In the genomic region with DNA sequence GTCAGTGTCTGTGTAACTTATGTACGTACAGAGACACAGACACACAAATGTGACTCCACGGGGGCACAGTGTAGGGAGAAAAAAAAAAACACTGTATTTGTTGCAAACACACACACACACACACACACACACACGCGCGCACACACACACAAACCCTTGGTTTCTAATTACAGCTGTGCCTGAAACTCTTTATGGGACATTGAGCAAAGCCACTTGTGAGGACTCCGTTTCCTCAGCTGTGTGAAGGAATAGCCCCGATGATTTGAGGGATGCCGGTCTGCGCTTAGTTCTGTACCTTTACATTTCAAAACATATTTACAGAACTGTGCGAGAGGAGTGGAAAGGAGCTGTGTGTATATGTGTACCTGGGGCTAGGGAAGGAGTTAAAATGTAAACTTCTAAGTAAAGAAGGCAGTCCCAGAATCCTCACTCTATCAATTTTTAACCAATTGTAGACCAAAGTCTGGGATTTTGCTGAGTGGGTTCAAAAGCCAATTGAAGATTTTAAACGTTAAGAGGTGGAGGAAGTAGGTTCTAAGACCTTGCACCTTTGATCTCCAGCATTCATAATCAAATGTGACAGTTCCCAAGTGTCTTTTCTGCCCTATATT, we compare ENCODE assay signal across 1 cellular context.
TF ChIP-seq lines count a peak whose summit lies in the region.

No MANE protein-coding gene starts in this region.

TF ChIP-seq in HepG2, 621 proteins besides CTCF, POLR2A, EP300 and RAD21 (continued from another document and continues in another):
- TF ChIP-seq, protein P1, sequence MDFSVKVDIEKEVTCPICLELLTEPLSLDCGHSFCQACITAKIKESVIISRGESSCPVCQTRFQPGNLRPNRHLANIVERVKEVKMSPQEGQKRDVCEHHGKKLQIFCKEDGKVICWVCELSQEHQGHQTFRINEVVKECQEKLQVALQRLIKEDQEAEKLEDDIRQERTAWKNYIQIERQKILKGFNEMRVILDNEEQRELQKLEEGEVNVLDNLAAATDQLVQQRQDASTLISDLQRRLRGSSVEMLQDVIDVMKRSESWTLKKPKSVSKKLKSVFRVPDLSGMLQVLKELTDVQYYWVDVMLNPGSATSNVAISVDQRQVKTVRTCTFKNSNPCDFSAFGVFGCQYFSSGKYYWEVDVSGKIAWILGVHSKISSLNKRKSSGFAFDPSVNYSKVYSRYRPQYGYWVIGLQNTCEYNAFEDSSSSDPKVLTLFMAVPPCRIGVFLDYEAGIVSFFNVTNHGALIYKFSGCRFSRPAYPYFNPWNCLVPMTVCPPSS (IDR thresholded peaks at IDR 0.05) = no peak
- no peak for TF ChIP-seq CCDC6 (CRISPR knock-in tag; IDR thresholded peaks at IDR 0.05)
- TF ChIP-seq TBL1XR1 (IDR thresholded peaks at IDR 0.05; ENCODE audit: borderline replicate concordance, low read length, partially characterized antibody) = no peak
- TF ChIP-seq CCAR2 (optimal IDR thresholded peaks at IDR 0.05; ENCODE audit: low read depth, low read length) = no peak
- TF ChIP-seq KAT2B (IDR thresholded peaks at IDR 0.05; ENCODE audit: borderline replicate concordance, low read depth, low read length) = no peak
- no peak for TF ChIP-seq HNRNPUL1 (IDR thresholded peaks at IDR 0.05; ENCODE audit: low read depth, low read length)
- TF ChIP-seq, protein P2, sequence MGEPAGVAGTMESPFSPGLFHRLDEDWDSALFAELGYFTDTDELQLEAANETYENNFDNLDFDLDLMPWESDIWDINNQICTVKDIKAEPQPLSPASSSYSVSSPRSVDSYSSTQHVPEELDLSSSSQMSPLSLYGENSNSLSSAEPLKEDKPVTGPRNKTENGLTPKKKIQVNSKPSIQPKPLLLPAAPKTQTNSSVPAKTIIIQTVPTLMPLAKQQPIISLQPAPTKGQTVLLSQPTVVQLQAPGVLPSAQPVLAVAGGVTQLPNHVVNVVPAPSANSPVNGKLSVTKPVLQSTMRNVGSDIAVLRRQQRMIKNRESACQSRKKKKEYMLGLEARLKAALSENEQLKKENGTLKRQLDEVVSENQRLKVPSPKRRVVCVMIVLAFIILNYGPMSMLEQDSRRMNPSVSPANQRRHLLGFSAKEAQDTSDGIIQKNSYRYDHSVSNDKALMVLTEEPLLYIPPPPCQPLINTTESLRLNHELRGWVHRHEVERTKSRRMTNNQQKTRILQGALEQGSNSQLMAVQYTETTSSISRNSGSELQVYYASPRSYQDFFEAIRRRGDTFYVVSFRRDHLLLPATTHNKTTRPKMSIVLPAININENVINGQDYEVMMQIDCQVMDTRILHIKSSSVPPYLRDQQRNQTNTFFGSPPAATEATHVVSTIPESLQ (CRISPR knock-in tag; conservative IDR thresholded peaks at IDR 0.05) = no peak
- TF ChIP-seq, protein P3, sequence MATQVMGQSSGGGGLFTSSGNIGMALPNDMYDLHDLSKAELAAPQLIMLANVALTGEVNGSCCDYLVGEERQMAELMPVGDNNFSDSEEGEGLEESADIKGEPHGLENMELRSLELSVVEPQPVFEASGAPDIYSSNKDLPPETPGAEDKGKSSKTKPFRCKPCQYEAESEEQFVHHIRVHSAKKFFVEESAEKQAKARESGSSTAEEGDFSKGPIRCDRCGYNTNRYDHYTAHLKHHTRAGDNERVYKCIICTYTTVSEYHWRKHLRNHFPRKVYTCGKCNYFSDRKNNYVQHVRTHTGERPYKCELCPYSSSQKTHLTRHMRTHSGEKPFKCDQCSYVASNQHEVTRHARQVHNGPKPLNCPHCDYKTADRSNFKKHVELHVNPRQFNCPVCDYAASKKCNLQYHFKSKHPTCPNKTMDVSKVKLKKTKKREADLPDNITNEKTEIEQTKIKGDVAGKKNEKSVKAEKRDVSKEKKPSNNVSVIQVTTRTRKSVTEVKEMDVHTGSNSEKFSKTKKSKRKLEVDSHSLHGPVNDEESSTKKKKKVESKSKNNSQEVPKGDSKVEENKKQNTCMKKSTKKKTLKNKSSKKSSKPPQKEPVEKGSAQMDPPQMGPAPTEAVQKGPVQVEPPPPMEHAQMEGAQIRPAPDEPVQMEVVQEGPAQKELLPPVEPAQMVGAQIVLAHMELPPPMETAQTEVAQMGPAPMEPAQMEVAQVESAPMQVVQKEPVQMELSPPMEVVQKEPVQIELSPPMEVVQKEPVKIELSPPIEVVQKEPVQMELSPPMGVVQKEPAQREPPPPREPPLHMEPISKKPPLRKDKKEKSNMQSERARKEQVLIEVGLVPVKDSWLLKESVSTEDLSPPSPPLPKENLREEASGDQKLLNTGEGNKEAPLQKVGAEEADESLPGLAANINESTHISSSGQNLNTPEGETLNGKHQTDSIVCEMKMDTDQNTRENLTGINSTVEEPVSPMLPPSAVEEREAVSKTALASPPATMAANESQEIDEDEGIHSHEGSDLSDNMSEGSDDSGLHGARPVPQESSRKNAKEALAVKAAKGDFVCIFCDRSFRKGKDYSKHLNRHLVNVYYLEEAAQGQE (IDR thresholded peaks at IDR 0.05; ENCODE audit: borderline replicate concordance in 1 of 2, low read depth in 1 of 2, low read length in 2 of 2) = no peak
- TF ChIP-seq ZBTB38 (CRISPR knock-in tag; IDR thresholded peaks at IDR 0.05) = no peak; the same call in 1 of the 2 replicates
- TF ChIP-seq ZNF354B (CRISPR knock-in tag; IDR thresholded peaks at IDR 0.05) = no peak
- peak; percentile 87 for TF ChIP-seq ISL2 (CRISPR knock-in tag; IDR thresholded peaks at IDR 0.05)
- TF ChIP-seq, protein P4, sequence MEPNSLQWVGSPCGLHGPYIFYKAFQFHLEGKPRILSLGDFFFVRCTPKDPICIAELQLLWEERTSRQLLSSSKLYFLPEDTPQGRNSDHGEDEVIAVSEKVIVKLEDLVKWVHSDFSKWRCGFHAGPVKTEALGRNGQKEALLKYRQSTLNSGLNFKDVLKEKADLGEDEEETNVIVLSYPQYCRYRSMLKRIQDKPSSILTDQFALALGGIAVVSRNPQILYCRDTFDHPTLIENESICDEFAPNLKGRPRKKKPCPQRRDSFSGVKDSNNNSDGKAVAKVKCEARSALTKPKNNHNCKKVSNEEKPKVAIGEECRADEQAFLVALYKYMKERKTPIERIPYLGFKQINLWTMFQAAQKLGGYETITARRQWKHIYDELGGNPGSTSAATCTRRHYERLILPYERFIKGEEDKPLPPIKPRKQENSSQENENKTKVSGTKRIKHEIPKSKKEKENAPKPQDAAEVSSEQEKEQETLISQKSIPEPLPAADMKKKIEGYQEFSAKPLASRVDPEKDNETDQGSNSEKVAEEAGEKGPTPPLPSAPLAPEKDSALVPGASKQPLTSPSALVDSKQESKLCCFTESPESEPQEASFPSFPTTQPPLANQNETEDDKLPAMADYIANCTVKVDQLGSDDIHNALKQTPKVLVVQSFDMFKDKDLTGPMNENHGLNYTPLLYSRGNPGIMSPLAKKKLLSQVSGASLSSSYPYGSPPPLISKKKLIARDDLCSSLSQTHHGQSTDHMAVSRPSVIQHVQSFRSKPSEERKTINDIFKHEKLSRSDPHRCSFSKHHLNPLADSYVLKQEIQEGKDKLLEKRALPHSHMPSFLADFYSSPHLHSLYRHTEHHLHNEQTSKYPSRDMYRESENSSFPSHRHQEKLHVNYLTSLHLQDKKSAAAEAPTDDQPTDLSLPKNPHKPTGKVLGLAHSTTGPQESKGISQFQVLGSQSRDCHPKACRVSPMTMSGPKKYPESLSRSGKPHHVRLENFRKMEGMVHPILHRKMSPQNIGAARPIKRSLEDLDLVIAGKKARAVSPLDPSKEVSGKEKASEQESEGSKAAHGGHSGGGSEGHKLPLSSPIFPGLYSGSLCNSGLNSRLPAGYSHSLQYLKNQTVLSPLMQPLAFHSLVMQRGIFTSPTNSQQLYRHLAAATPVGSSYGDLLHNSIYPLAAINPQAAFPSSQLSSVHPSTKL (CRISPR knock-in tag; IDR thresholded peaks at IDR 0.05) = peak; percentile 88
- peak; percentile 47; the same call in 1 of the 2 replicates for TF ChIP-seq SIX1 (CRISPR knock-in tag; IDR thresholded peaks at IDR 0.05; ENCODE audit: borderline replicate concordance)
- peak; percentile 81 for TF ChIP-seq TBX2 (CRISPR knock-in tag; IDR thresholded peaks at IDR 0.05; ENCODE audit: borderline replicate concordance)
- TF ChIP-seq TBP (CRISPR knock-in tag; IDR thresholded peaks at IDR 0.05) = no peak
- TF ChIP-seq, protein P5, sequence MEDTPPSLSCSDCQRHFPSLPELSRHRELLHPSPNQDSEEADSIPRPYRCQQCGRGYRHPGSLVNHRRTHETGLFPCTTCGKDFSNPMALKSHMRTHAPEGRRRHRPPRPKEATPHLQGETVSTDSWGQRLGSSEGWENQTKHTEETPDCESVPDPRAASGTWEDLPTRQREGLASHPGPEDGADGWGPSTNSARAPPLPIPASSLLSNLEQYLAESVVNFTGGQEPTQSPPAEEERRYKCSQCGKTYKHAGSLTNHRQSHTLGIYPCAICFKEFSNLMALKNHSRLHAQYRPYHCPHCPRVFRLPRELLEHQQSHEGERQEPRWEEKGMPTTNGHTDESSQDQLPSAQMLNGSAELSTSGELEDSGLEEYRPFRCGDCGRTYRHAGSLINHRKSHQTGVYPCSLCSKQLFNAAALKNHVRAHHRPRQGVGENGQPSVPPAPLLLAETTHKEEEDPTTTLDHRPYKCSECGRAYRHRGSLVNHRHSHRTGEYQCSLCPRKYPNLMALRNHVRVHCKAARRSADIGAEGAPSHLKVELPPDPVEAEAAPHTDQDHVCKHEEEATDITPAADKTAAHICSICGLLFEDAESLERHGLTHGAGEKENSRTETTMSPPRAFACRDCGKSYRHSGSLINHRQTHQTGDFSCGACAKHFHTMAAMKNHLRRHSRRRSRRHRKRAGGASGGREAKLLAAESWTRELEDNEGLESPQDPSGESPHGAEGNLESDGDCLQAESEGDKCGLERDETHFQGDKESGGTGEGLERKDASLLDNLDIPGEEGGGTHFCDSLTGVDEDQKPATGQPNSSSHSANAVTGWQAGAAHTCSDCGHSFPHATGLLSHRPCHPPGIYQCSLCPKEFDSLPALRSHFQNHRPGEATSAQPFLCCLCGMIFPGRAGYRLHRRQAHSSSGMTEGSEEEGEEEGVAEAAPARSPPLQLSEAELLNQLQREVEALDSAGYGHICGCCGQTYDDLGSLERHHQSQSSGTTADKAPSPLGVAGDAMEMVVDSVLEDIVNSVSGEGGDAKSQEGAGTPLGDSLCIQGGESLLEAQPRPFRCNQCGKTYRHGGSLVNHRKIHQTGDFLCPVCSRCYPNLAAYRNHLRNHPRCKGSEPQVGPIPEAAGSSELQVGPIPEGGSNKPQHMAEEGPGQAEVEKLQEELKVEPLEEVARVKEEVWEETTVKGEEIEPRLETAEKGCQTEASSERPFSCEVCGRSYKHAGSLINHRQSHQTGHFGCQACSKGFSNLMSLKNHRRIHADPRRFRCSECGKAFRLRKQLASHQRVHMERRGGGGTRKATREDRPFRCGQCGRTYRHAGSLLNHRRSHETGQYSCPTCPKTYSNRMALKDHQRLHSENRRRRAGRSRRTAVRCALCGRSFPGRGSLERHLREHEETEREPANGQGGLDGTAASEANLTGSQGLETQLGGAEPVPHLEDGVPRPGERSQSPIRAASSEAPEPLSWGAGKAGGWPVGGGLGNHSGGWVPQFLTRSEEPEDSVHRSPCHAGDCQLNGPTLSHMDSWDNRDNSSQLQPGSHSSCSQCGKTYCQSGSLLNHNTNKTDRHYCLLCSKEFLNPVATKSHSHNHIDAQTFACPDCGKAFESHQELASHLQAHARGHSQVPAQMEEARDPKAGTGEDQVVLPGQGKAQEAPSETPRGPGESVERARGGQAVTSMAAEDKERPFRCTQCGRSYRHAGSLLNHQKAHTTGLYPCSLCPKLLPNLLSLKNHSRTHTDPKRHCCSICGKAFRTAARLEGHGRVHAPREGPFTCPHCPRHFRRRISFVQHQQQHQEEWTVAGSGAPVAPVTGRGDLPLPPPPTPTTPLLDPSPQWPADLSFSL (CRISPR knock-in tag; IDR thresholded peaks at IDR 0.05) = peak; percentile 99
- no peak for TF ChIP-seq ZNF292 (CRISPR knock-in tag; IDR thresholded peaks at IDR 0.05; ENCODE audit: borderline replicate concordance, low read depth)
- TF ChIP-seq, protein P6, sequence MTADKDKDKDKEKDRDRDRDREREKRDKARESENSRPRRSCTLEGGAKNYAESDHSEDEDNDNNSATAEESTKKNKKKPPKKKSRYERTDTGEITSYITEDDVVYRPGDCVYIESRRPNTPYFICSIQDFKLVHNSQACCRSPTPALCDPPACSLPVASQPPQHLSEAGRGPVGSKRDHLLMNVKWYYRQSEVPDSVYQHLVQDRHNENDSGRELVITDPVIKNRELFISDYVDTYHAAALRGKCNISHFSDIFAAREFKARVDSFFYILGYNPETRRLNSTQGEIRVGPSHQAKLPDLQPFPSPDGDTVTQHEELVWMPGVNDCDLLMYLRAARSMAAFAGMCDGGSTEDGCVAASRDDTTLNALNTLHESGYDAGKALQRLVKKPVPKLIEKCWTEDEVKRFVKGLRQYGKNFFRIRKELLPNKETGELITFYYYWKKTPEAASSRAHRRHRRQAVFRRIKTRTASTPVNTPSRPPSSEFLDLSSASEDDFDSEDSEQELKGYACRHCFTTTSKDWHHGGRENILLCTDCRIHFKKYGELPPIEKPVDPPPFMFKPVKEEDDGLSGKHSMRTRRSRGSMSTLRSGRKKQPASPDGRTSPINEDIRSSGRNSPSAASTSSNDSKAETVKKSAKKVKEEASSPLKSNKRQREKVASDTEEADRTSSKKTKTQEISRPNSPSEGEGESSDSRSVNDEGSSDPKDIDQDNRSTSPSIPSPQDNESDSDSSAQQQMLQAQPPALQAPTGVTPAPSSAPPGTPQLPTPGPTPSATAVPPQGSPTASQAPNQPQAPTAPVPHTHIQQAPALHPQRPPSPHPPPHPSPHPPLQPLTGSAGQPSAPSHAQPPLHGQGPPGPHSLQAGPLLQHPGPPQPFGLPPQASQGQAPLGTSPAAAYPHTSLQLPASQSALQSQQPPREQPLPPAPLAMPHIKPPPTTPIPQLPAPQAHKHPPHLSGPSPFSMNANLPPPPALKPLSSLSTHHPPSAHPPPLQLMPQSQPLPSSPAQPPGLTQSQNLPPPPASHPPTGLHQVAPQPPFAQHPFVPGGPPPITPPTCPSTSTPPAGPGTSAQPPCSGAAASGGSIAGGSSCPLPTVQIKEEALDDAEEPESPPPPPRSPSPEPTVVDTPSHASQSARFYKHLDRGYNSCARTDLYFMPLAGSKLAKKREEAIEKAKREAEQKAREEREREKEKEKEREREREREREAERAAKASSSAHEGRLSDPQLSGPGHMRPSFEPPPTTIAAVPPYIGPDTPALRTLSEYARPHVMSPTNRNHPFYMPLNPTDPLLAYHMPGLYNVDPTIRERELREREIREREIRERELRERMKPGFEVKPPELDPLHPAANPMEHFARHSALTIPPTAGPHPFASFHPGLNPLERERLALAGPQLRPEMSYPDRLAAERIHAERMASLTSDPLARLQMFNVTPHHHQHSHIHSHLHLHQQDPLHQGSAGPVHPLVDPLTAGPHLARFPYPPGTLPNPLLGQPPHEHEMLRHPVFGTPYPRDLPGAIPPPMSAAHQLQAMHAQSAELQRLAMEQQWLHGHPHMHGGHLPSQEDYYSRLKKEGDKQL (CRISPR knock-in tag; IDR thresholded peaks at IDR 0.05; ENCODE audit: low read depth) = peak; percentile 51; the same call in 1 of the 2 replicates
- TF ChIP-seq MTF1 (CRISPR knock-in tag; IDR thresholded peaks at IDR 0.05) = no peak
- no peak for TF ChIP-seq ZNF138 (CRISPR knock-in tag; IDR thresholded peaks at IDR 0.05; ENCODE audit: low read depth)
- no peak for TF ChIP-seq ZNF124 (CRISPR knock-in tag; IDR thresholded peaks at IDR 0.05)
- TF ChIP-seq PITX1 (CRISPR knock-in tag; IDR thresholded peaks at IDR 0.05) = peak; percentile 70; the same call in 1 of the 2 replicates
- TF ChIP-seq, protein P7, sequence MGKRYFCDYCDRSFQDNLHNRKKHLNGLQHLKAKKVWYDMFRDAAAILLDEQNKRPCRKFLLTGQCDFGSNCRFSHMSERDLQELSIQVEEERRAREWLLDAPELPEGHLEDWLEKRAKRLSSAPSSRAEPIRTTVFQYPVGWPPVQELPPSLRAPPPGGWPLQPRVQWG (CRISPR knock-in tag; IDR thresholded peaks at IDR 0.05; ENCODE audit: borderline replicate concordance, low read depth) = no peak
- TF ChIP-seq SYNCRIP (IDR thresholded peaks at IDR 0.05; ENCODE audit: insufficient read depth, low read depth, low read length) = no peak
- 0 out of 2 replicates have a peak, but pooled peaks have one; percentile 33 for TF ChIP-seq GLI4 (CRISPR knock-in tag; IDR thresholded peaks at IDR 0.05; ENCODE audit: borderline replicate concordance)
- TF ChIP-seq RFX1 (IDR thresholded peaks at IDR 0.05) = no peak
- no peak for TF ChIP-seq ZKSCAN8 (CRISPR knock-in tag; IDR thresholded peaks at IDR 0.05; ENCODE audit: borderline replicate concordance)
- TF ChIP-seq ELF1 (CRISPR knock-in tag; IDR thresholded peaks at IDR 0.05) = no peak
- TF ChIP-seq FLYWCH1 (CRISPR knock-in tag; IDR thresholded peaks at IDR 0.05) = no peak
